In genomic region chr3:43690400-43691119, GRCh38 we compare ENCODE assay signal across 8 cellular contexts. TPM values are rescaled to one million over a fixed set of nuclear protein-coding genes. Genes with fewer than 3 reads are reported as not detected.
A peak's percentile ranks its signal among the peaks of the same experiment; 100 is the strongest.
DNase-seq lines count a peak whose midpoint lies in the region; TF ChIP-seq lines count a peak whose summit lies in the region.

Gene ABHD5 (plus strand): TSS chr3:43690938. CDS start chr3:43690993, 55 bp downstream.

- H3K9me3 Mint-ChIP-seq in HFFc6 (no peaks in the 10 kb centered on the region), glutamatergic neuron (ENCODE audit: unreplicated experiment) (peaks cover 5% of the 10 kb centered on the region), osteocyte (ENCODE audit: unreplicated experiment) (no peaks in the 10 kb centered on the region)
- H3K9me3 Mint-ChIP-seq in activated naive CD8-positive, alpha-beta T cell (ENCODE audit: low read depth), result no peaks in the 10 kb centered on the region

- DNase-seq in GM10266 (ENCODE audit: extremely low spot score), result peak; percentile 95
- DNase-seq in HFFc6, result peak; percentile 89
- DNase-seq in NAMALWA (ENCODE audit: low spot score), result peak; percentile 93
- peak; percentile 86 for DNase-seq in SKM-1 (lab: John Stamatoyannopoulos, UW; ENCODE audit: unreplicated experiment)
- peak; percentile 93 for DNase-seq in glutamatergic neuron
- DNase-seq in osteocyte (ENCODE audit: extremely low spot score, unreplicated experiment), result peak; percentile 97

- H3K27me3 ChIP-seq in thymus (ENCODE audit: control insufficient read depth, insufficient read depth), result no peaks in the 10 kb centered on the region

- H3K4me3 Mint-ChIP-seq in HFFc6 (peak within 1 kb of the TSS; percentile 93), glutamatergic neuron (ENCODE audit: unreplicated experiment) (peak within 1 kb of the TSS; percentile 94), osteocyte (ENCODE audit: unreplicated experiment) (peak within 1 kb of the TSS; percentile 86)
- H3K4me3 Mint-ChIP-seq in activated naive CD8-positive, alpha-beta T cell, result peak within 1 kb of the TSS; percentile 92

- H3K4me1 Mint-ChIP-seq in HFFc6 (ENCODE audit: low read depth), result peaks cover 49% of the 10 kb centered on the region
- H3K4me1 Mint-ChIP-seq in activated naive CD8-positive, alpha-beta T cell (ENCODE audit: low read depth), result peaks cover 35% of the 10 kb centered on the region
- peaks cover 5% of the 10 kb centered on the region for H3K4me1 Mint-ChIP-seq in glutamatergic neuron (ENCODE audit: low read depth, unreplicated experiment)
- H3K4me1 Mint-ChIP-seq in osteocyte (ENCODE audit: unreplicated experiment), result peaks cover 17% of the 10 kb centered on the region

- H3K36me3 Mint-ChIP-seq in HFFc6 (ENCODE audit: low read depth) (no peaks in the 10 kb centered on the region), glutamatergic neuron (ENCODE audit: unreplicated experiment) (no peaks in the 10 kb centered on the region), osteocyte (ENCODE audit: unreplicated experiment) (no peaks in the 10 kb centered on the region)
- H3K36me3 Mint-ChIP-seq in activated naive CD8-positive, alpha-beta T cell, result no peaks in the 10 kb centered on the region

- H3K36me3 ChIP-seq in thymus (ENCODE audit: control insufficient read depth, insufficient read depth), result no peaks in the 10 kb centered on the region

- TF ChIP-seq CTCF in GM10266 (IDR thresholded peaks at IDR 0.05; ENCODE audit: control insufficient read depth, insufficient read depth, low read depth, missing control alignments) (peak; percentile 37), HFFc6 (IDR thresholded peaks at IDR 0.05) (peak; percentile 65), glutamatergic neuron (IDR thresholded peaks at IDR 0.05; ENCODE audit: partially characterized antibody, unreplicated experiment) (peak; percentile 32), osteocyte (IDR thresholded peaks at IDR 0.05) (peak; percentile 34)

- H3K27ac Mint-ChIP-seq in HFFc6 (peak within 1 kb of the TSS; percentile 63), glutamatergic neuron (ENCODE audit: unreplicated experiment) (peak within 1 kb of the TSS; percentile 69), osteocyte (ENCODE audit: unreplicated experiment) (peak within 1 kb of the TSS; percentile 84)
- peak within 1 kb of the TSS; percentile 91 for H3K27ac Mint-ChIP-seq in activated naive CD8-positive, alpha-beta T cell

- under 1% methylated on average over 71 of the region's 71 CpGs for WGBS in thymus

- H3K9me3 ChIP-seq in thymus (ENCODE audit: control insufficient read depth), result no peaks in the 10 kb centered on the region

- peaks cover 13% of the 10 kb centered on the region for H3K4me1 ChIP-seq in thymus (ENCODE audit: control insufficient read depth, insufficient read depth, low read length)

- H3K27me3 Mint-ChIP-seq in HFFc6 (ENCODE audit: insufficient read depth), result peaks cover 1% of the 10 kb centered on the region; the same call in 1 of the 2 replicates
- H3K27me3 Mint-ChIP-seq in activated naive CD8-positive, alpha-beta T cell, result no peaks in the 10 kb centered on the region
- H3K27me3 Mint-ChIP-seq in glutamatergic neuron (ENCODE audit: unreplicated experiment), result peaks cover 10% of the 10 kb centered on the region
- no peaks in the 10 kb centered on the region for H3K27me3 Mint-ChIP-seq in osteocyte (ENCODE audit: unreplicated experiment)

- H3K4me3 ChIP-seq in thymus (ENCODE audit: low read length), result peak within 1 kb of the TSS; percentile 88

- peak within 1 kb of the TSS; percentile 90 for H3K27ac ChIP-seq in thymus (ENCODE audit: low read depth)

RNA-seq across cellular contexts. Expression of gene ABHD5, which starts in this region (rescaled TPM):
- 10 to 100 TPM; 16.0 to 25.8 (median 18.1) TPM for total RNA-seq in HFFc6 (2021; fragmentation: NEBNext Ultra II Directional; extraction: Animal tissue kit (Norgen Biotek cat#: 25700))
- total RNA-seq in glutamatergic neuron (ENCODE audit: unreplicated experiment), result 8.1 TPM
- total RNA-seq in osteocyte, result 10.2 and 14.1 TPM in 2 replicates
- 17.9 TPM for polyA plus RNA-seq in thymus

Comparison
In these comparisons a context has a peak if more than half of its experiments do, and no peak if none do; other contexts are left out.
1. Peak in every context shown above with its lines: DNase-seq, H3K4me3 ChIP-seq and H3K27ac ChIP-seq.